In the genomic region with DNA sequence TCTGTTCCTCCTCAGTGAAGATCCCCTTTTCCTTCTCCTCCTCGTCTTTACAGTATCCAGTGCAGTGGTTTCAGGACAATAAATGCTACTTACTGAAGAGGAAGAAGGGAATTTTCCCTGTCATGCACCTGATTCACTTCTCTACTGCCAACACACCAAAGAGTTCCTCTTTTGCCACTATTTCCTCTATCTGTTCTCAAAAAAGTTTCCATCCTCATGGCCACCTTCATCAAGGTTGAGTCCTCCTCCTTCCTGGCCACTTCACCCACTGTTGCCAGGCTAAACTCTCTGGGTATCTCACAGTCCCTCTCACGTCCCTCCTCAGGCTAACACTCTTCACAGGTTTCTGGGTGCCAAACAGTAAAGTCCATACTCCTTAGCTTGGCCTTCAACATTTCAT, we compare ENCODE assay signal across 12 cellular contexts. TPM values are rescaled to one million over a fixed set of nuclear protein-coding genes. Genes with fewer than 3 reads are reported as not detected.
DNase-seq lines count a peak whose midpoint lies in the region; ATAC-seq and TF ChIP-seq lines count a peak whose summit lies in the region.
"Had no signal": no experiment of that assay in that cellular context is flagged by ENCODE, and none has a peak within 500 bp of the region (broad histone marks: within the 10 kb centered on the region; RNA-seq: fewer than 3 reads in every experiment).

No MANE protein-coding gene starts in this region.

- 83% methylated on average over 2 of the region's 2 CpGs for WGBS in right cardiac atrium
- WGBS in esophagus muscularis mucosa: 86% methylated on average over 2 of the region's 2 CpGs

- H3K27ac ChIP-seq in right cardiac atrium (ENCODE audit: low read length) (no peak overlapping the region), esophagus muscularis mucosa (replicated peaks in 1 of 4) (no peak overlapping the region)
- H3K27ac ChIP-seq: SJCRH30 had no signal

- ATAC-seq in GM19455 (IDR thresholded peaks at IDR 0.05; ENCODE audit: unreplicated experiment) (peak; percentile 52), HG03039 (IDR thresholded peaks at IDR 0.05; ENCODE audit: unreplicated experiment) (peak; percentile 67), right cardiac atrium (no peak)
- ATAC-seq: activated T-cell treated with anti-CD3 and anti-CD28 coated beads, Interleukin-2, amount 50 U/mL, for 4 hours had no signal

- no peak for TF ChIP-seq POLR2A in esophagus muscularis mucosa (IDR thresholded peaks at IDR 0.05; ENCODE audit: low read depth)

- TF ChIP-seq CTCF in GM06990 (IDR thresholded peaks at IDR 0.05; ENCODE audit: insufficient read depth, low read length, poor library complexity, severe bottlenecking): no peak
- no peak for TF ChIP-seq CTCF in esophagus muscularis mucosa (IDR thresholded peaks at IDR 0.05)

- H3K36me3 ChIP-seq in GM06990 (ENCODE audit: control insufficient read depth, insufficient read depth, low read length) (no peaks in the 10 kb centered on the region), esophagus muscularis mucosa (no peaks in the 10 kb centered on the region)
- H3K36me3 ChIP-seq: SJCRH30 had no signal

- H3K4me3 ChIP-seq in GM06990 (replicated peaks; ENCODE audit: low read depth, low read length) (no peak overlapping the region), right cardiac atrium (ENCODE audit: low read length) (no peak overlapping the region), esophagus muscularis mucosa (no peak overlapping the region)
- H3K4me3 ChIP-seq: SJCRH30 had no signal

- intact Hi-C loops in right cardiac atrium (cut with DNase I) (no loop called here), esophagus muscularis mucosa (cut with DNase I) (no loop called here)

- H3K9me3 ChIP-seq in right cardiac atrium (ENCODE audit: control insufficient read depth, low read length) (no peaks in the 10 kb centered on the region), esophagus muscularis mucosa (no peaks in the 10 kb centered on the region)
- H3K9me3 ChIP-seq: SJCRH30 had no signal

- H3K4me1 ChIP-seq in right cardiac atrium (ENCODE audit: control insufficient read depth, insufficient read depth, low read length) (no peaks in the 10 kb centered on the region), esophagus muscularis mucosa (no peaks in the 10 kb centered on the region)
- H3K4me1 ChIP-seq: SJCRH30 had no signal

- DNase-seq in GM06990 (ENCODE audit: extremely low read depth, insufficient read length) (peak; percentile 24), RPMI8226 (peak; percentile 8), NCI-H2196 treated with DMSO at 0.1 percent for 48 hours (lab: John Stamatoyannopoulos, UW; ENCODE audit: unreplicated experiment) (no peak), kidney glomerular epithelial cell (lab: John Stamatoyannopoulos, UW) (no peak), right cardiac atrium (no peak), esophagus muscularis mucosa (ENCODE audit: extremely low spot score) (no peak)
- DNase-seq: activated T-cell treated with anti-CD3 and anti-CD28 coated beads, Interleukin-2, amount 50 U/mL, for 4 hours; hippocampal formation; occipital lobe; SJCRH30 had no signal

- H3K27me3 ChIP-seq in GM06990 (replicated peaks; ENCODE audit: control insufficient read depth, insufficient read depth, low read length): no peaks in the 10 kb centered on the region
- no peaks in the 10 kb centered on the region for H3K27me3 ChIP-seq in right cardiac atrium (ENCODE audit: control insufficient read depth, insufficient read depth)
- H3K27me3 ChIP-seq in esophagus muscularis mucosa: no peaks in the 10 kb centered on the region
- H3K27me3 ChIP-seq: SJCRH30 had no signal

- TF ChIP-seq EP300 in esophagus muscularis mucosa (IDR thresholded peaks at IDR 0.05): no peak

RNA-seq across cellular contexts. Expression of a gene that starts 41.7 kb away (rescaled TPM):
- total RNA-seq in right cardiac atrium (10 to 100 TPM in 3 of 4 donors, 1 to 10 TPM in 1; 8.9 to 14.7 (median 13.1) TPM), esophagus muscularis mucosa (10 to 100 TPM; 24.8 to 34.5 (median 31.1) TPM)
- 6.8 TPM for polyA plus RNA-seq in right cardiac atrium

Comparison
In these comparisons a context has a peak if more than half of its experiments do, and no peak if none do; other contexts are left out.
1. DNase-seq: peak in GM06990 (single experiment) and RPMI8226 (single experiment); none in NCI-H2196 treated with DMSO at 0.1 percent for 48 hours (single experiment), kidney glomerular epithelial cell (single experiment), right cardiac atrium (0 of 3) and esophagus muscularis mucosa (single experiment).
2. ATAC-seq: peak in GM19455 (single experiment) and HG03039 (single experiment); none in right cardiac atrium (0 of 2).